In the genomic region with DNA sequence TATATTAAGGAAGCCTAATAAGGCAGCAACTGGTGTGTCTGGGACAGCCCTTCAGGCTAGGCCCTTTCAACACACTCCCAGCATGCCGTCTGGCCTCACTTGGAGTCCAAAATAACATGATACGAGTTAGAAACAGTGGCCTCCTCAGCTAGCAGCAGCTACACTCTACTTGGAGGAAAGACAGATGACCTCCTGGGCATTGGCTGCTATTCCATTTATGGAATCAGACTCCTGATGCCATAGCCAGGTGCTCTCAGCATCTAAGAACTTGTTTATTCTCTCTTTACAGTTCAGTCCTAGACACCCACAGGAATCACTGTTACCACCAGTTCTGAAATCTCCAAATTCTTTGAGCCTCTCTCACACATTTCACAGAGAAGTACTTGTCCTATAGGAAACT, we compare ENCODE assay signal across 10 cellular contexts. TPM values are rescaled to one million over a fixed set of nuclear protein-coding genes. Genes with fewer than 3 reads are reported as not detected.
DNase-seq lines count a peak whose midpoint lies in the region; ATAC-seq and TF ChIP-seq lines count a peak whose summit lies in the region.
"Had no signal": no experiment of that assay in that cellular context is flagged by ENCODE, and none has a peak within 500 bp of the region (broad histone marks: within the 10 kb centered on the region; RNA-seq: fewer than 3 reads in every experiment).

No MANE protein-coding gene starts in this region.

- DNase-seq in Right ventricle myocardium inferior (ENCODE audit: missing footprints) (no peak), cardiac septum (ENCODE audit: low spot score) (no peak), fibroblast of gingiva (ENCODE audit: low read depth) (peak; percentile 25), spleen (no peak), SW480 (ENCODE audit: low spot score) (no peak)
- DNase-seq: 8988T, NCI-H187 treated with DMSO at 0.1 percent for 48 hours had no signal

- intact Hi-C loops in Right ventricle myocardium inferior (cut with DNase I) (loop anchor here (2.0 kb wide), 1 partner anchor 15 kb away; no protein-coding TSS in a partner anchor), cardiac septum (cut with DNase I) (no loop called here), spleen (cut with DNase I; ENCODE audit: low total_unique reads) (no loop called here)

- TF ChIP-seq POLR2A in spleen (IDR thresholded peaks at IDR 0.05), result no peak

- no peaks in the 10 kb centered on the region for H3K27me3 ChIP-seq in muscle layer of colon (ENCODE audit: control insufficient read depth in 1 of 2, insufficient read depth in 2 of 2, low read length in 2 of 2)
- H3K27me3 ChIP-seq in spleen (replicated peaks in 1 of 7), result no peaks in the 10 kb centered on the region

- H3K27ac ChIP-seq in muscle layer of colon (ENCODE audit: low read depth, low read length) (peak overlapping the region; percentile 83), spleen (peak overlapping the region in 2 of 8 donors; percentile 65 to 72)

- no peak overlapping the region for H3K9ac ChIP-seq in muscle layer of colon (ENCODE audit: low read length)

- peak; percentile 56 for ATAC-seq in Right ventricle myocardium inferior
- ATAC-seq in GM19455 (IDR thresholded peaks at IDR 0.05; ENCODE audit: unreplicated experiment), result no peak
- no peak for ATAC-seq in HG03139 (IDR thresholded peaks at IDR 0.05; ENCODE audit: unreplicated experiment)

- H3K4me1 ChIP-seq in muscle layer of colon (ENCODE audit: insufficient read depth, low read length), result peaks cover 75% of the 10 kb centered on the region
- peaks cover 3 to 46% (median 15%) of the 10 kb centered on the region in 6 donors for H3K4me1 ChIP-seq in spleen

- H3K4me3 ChIP-seq in muscle layer of colon (ENCODE audit: low read depth in 1 of 2, low read length in 2 of 2), result no peak overlapping the region
- no peak overlapping the region for H3K4me3 ChIP-seq in spleen

- 73 to 83% (median 77%) methylated on average over 2 of the region's 2 CpGs for WGBS in spleen, 5 donors

- no peak for TF ChIP-seq CTCF in spleen (IDR thresholded peaks at IDR 0.05 in 8 of 11, conservative IDR thresholded peaks at IDR 0.05 in 3 of 11)

- H3K36me3 ChIP-seq in muscle layer of colon (ENCODE audit: insufficient read depth, low read length), result no peaks in the 10 kb centered on the region
- no peaks in the 10 kb centered on the region for H3K36me3 ChIP-seq in spleen

- H3K9me3 ChIP-seq in muscle layer of colon (ENCODE audit: low read length) (no peaks in the 10 kb centered on the region), spleen (no peaks in the 10 kb centered on the region)

RNA-seq across cellular contexts. Expression of a gene that starts 31.8 kb away (rescaled TPM):
- total RNA-seq in Right ventricle myocardium inferior (25.1 TPM), cardiac septum (44.5 TPM), spleen (10 to 100 TPM; 11.5 to 41.9 (median 15.0) TPM)
- polyA plus RNA-seq in spleen, result 10 to 100 TPM in 1 of 3 donors, 1 to 10 TPM in 2; 2.5 to 12.1 (median 5.3) TPM
